18 cellular contexts compared by ENCODE assay signal in genomic region chr5:25345240-25345771, GRCh38.
"Had no signal": no experiment of that assay in that cellular context is flagged by ENCODE, and none has a peak within 500 bp of the region (broad histone marks: within the 10 kb centered on the region; RNA-seq: fewer than 3 reads in every experiment).

No MANE protein-coding gene starts in this region.

- H3K27ac Mint-ChIP-seq: nephron had no signal

- H3K36me3 ChIP-seq: lower lobe of right lung, right lobe of liver had no signal

- H3K4me3 ChIP-seq: lower lobe of right lung, psoas muscle, right lobe of liver, smooth muscle cell had no signal

- H3K27ac ChIP-seq: epithelial cell of prostate, lower lobe of right lung, psoas muscle, right lobe of liver had no signal

- H3K4me1 ChIP-seq: lower lobe of right lung, psoas muscle, right lobe of liver had no signal

- DNase-seq: activated CD4-positive, alpha-beta T cell treated with anti-CD3 and anti-CD28 coated beads, Interleukin-2, amount 50 U/mL, for 4 hours; activated naive CD4-positive, alpha-beta T cell; activated T-cell treated with anti-CD3 and anti-CD28 coated beads for 4 hours; anterior cingulate cortex; effector CD8-positive, alpha-beta T cell; head of caudate nucleus; left cardiac atrium; lower lobe of right lung; psoas muscle; right lobe of liver; stimulated activated CD4-positive, alpha-beta T cell treated with anti-CD3 and anti-CD28 coated beads, Interleukin-4, amount 100 ng/mL, for 4 hours; stimulated activated CD8-positive, alpha-beta memory T cell treated with anti-CD3 and anti-CD28 coated beads, Interleukin-4, amount 100 ng/mL, for 48 hours; stimulated activated naive CD4-positive, alpha-beta T cell treated with Interleukin-2 at 50 U/mL for 16 hours; substantia nigra; trophoblast cell had no signal

- H3K9me3 Mint-ChIP-seq: nephron had no signal

- ATAC-seq: left cardiac atrium, lower lobe of right lung, psoas muscle, right lobe of liver had no signal

- H3K4me1 Mint-ChIP-seq: nephron had no signal

- H3K4me2 ChIP-seq: smooth muscle cell had no signal

- H3K9me3 ChIP-seq: lower lobe of right lung, psoas muscle, right lobe of liver had no signal

- H3K27me3 ChIP-seq: right lobe of liver had no signal

- H3K4me3 Mint-ChIP-seq: nephron had no signal
